In genomic region chr10:126073606-126074005, GRCh38 we compare ENCODE assay signal across 11 cellular contexts.
"Had no signal": no experiment of that assay in that cellular context is flagged by ENCODE, and none has a peak within 500 bp of the region (broad histone marks: within the 10 kb centered on the region; RNA-seq: fewer than 3 reads in every experiment).

No MANE protein-coding gene starts in this region.

- H3K4me3 ChIP-seq: upper lobe of left lung had no signal

- DNase-seq: activated CD4-positive, CD25-positive, alpha-beta regulatory T cell treated with anti-CD3 and anti-CD28 coated beads, Interleukin-2, amount 50 U/mL, for 72 hours; activated naive CD4-positive, alpha-beta T cell treated with Interleukin-2 at 50 U/mL for 16 hours; dermis blood vessel endothelial cell; erythroblast; glutamatergic neuron; nucleus accumbens; small intestine; stimulated activated naive CD8-positive, alpha-beta T cell treated with anti-CD3 and anti-CD28 coated beads, Interleukin-15, Interleukin-2, amounts not matched to agents 100 U/mL and 50 U/mL, for 24 hours; T-cell; T-helper 9 cell; upper lobe of left lung had no signal

- H3K27me3 ChIP-seq: upper lobe of left lung had no signal

- H3K4me1 ChIP-seq: upper lobe of left lung had no signal

- H3K27ac ChIP-seq: upper lobe of left lung had no signal

- ATAC-seq: stimulated activated naive CD8-positive, alpha-beta T cell treated with anti-CD3 and anti-CD28 coated beads, Interleukin-15, Interleukin-2, amounts not matched to agents 100 U/mL and 50 U/mL, for 24 hours; T-cell had no signal

- H3K36me3 ChIP-seq: upper lobe of left lung had no signal
